In the genomic region with DNA sequence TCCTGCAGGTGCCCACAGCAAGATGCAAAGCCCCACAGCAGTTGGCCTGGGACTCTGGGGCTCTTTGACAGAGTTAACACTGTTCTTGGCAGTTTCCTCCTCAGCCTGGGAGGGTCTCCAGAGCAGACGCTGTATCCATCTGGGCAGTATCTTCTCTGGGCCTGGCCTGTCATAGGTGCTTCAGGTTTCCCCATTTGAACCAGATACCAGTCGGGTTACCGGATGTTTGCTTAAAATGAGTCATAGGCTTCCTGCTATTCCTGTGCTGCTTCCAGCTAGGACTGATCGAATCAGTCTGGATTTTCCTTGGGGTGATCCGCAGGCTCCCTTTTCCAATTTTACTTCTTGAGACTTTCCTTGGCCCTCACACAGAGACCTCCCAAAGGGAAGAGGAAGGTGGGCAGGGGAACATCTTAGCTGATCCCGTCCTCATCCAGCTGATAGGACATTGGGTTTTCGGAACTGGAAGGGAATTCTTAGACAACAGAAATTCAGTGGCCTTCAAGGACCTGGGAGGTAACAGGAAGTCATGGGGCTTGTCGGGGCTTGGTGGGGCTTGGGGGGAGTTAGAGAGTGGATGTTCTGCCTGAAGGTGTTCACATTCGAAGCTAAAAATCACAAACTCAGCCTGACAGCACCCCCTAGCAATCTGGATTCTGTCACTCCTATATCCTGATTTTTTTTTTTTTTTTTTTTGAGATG, we compare ENCODE assay signal across 1 cellular context.
TF ChIP-seq lines count a peak whose summit lies in the region.

No MANE protein-coding gene starts in this region.

TF ChIP-seq in HepG2, 621 proteins besides CTCF, POLR2A, EP300 and RAD21 (continued from another document and continues in another):
- TF ChIP-seq, protein P1, sequence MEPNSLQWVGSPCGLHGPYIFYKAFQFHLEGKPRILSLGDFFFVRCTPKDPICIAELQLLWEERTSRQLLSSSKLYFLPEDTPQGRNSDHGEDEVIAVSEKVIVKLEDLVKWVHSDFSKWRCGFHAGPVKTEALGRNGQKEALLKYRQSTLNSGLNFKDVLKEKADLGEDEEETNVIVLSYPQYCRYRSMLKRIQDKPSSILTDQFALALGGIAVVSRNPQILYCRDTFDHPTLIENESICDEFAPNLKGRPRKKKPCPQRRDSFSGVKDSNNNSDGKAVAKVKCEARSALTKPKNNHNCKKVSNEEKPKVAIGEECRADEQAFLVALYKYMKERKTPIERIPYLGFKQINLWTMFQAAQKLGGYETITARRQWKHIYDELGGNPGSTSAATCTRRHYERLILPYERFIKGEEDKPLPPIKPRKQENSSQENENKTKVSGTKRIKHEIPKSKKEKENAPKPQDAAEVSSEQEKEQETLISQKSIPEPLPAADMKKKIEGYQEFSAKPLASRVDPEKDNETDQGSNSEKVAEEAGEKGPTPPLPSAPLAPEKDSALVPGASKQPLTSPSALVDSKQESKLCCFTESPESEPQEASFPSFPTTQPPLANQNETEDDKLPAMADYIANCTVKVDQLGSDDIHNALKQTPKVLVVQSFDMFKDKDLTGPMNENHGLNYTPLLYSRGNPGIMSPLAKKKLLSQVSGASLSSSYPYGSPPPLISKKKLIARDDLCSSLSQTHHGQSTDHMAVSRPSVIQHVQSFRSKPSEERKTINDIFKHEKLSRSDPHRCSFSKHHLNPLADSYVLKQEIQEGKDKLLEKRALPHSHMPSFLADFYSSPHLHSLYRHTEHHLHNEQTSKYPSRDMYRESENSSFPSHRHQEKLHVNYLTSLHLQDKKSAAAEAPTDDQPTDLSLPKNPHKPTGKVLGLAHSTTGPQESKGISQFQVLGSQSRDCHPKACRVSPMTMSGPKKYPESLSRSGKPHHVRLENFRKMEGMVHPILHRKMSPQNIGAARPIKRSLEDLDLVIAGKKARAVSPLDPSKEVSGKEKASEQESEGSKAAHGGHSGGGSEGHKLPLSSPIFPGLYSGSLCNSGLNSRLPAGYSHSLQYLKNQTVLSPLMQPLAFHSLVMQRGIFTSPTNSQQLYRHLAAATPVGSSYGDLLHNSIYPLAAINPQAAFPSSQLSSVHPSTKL (CRISPR knock-in tag; IDR thresholded peaks at IDR 0.05): peak; percentile 78
- TF ChIP-seq ZNF251 (CRISPR knock-in tag; IDR thresholded peaks at IDR 0.05) (no peak), XRCC5 (optimal IDR thresholded peaks at IDR 0.05; ENCODE audit: low read length) (peak; percentile 77), SP140L (CRISPR knock-in tag; IDR thresholded peaks at IDR 0.05; ENCODE audit: borderline replicate concordance) (no peak), NR2F6 (IDR thresholded peaks at IDR 0.05) (no peak), NR2F6 (CRISPR knock-in tag; IDR thresholded peaks at IDR 0.05) (peak; percentile 48; the same call in 1 of the 2 replicates), KMT2A (CRISPR knock-in tag; IDR thresholded peaks at IDR 0.05) (no peak; the same call in 1 of the 2 replicates), ZSCAN30 (CRISPR knock-in tag; IDR thresholded peaks at IDR 0.05) (no peak), MXI1 (IDR thresholded peaks at IDR 0.05; ENCODE audit: borderline replicate concordance, low read depth, low read length) (0 out of 3 replicates have a peak, but pooled peaks have one; percentile 47), LCORL (IDR thresholded peaks at IDR 0.05) (no peak), LCORL (CRISPR knock-in tag; IDR thresholded peaks at IDR 0.05) (0 out of 2 replicates have a peak, but pooled peaks have one; percentile 21), ZNF460 (CRISPR knock-in tag; IDR thresholded peaks at IDR 0.05; ENCODE audit: borderline replicate concordance) (no peak), SNAPC2 (CRISPR knock-in tag; IDR thresholded peaks at IDR 0.05) (0 out of 2 replicates have a peak, but pooled peaks have one; percentile 23), ZNF616 (CRISPR knock-in tag; IDR thresholded peaks at IDR 0.05; ENCODE audit: low read depth) (no peak), ZEB1 (IDR thresholded peaks at IDR 0.05; ENCODE audit: insufficient replicate concordance, low read depth) (no peak), ZNF772 (CRISPR knock-in tag; IDR thresholded peaks at IDR 0.05) (no peak), GATA4 (IDR thresholded peaks at IDR 0.05; ENCODE audit: borderline replicate concordance, low read depth) (no peak), ZFP62 (CRISPR knock-in tag; IDR thresholded peaks at IDR 0.05) (no peak), ELF1 (CRISPR knock-in tag; IDR thresholded peaks at IDR 0.05) (peak; percentile 47; the same call in 1 of the 2 replicates), IRF2 (CRISPR knock-in tag; IDR thresholded peaks at IDR 0.05) (peak; percentile 45; the same call in 1 of the 2 replicates), GZF1 (CRISPR knock-in tag; IDR thresholded peaks at IDR 0.05) (no peak), HOXA3 (CRISPR knock-in tag; IDR thresholded peaks at IDR 0.05) (peak; percentile 51; the same call in 1 of the 2 replicates), ZSCAN20 (CRISPR knock-in tag; IDR thresholded peaks at IDR 0.05; ENCODE audit: borderline replicate concordance) (no peak), HDAC1 (CRISPR knock-in tag; IDR thresholded peaks at IDR 0.05) (peak; percentile 62; the same call in 1 of the 2 replicates), ZNF501 (CRISPR knock-in tag; IDR thresholded peaks at IDR 0.05) (0 out of 2 replicates have a peak, but pooled peaks have one; percentile 23), ZNF589 (CRISPR knock-in tag; conservative IDR thresholded peaks at IDR 0.05) (no peak), SUZ12 (IDR thresholded peaks at IDR 0.05; ENCODE audit: low read depth, low read length) (no peak), PAWR (CRISPR knock-in tag; IDR thresholded peaks at IDR 0.05; ENCODE audit: borderline replicate concordance) (no peak), SMYD3 (CRISPR knock-in tag; IDR thresholded peaks at IDR 0.05) (no peak), MBNL3 (CRISPR knock-in tag; conservative IDR thresholded peaks at IDR 0.05) (no peak), ZFYVE20 (CRISPR knock-in tag; IDR thresholded peaks at IDR 0.05; ENCODE audit: borderline replicate concordance, low read depth) (no peak), ZBTB8A (CRISPR knock-in tag; IDR thresholded peaks at IDR 0.05; ENCODE audit: borderline replicate concordance, low read depth) (no peak), ZFP36L2 (CRISPR knock-in tag; IDR thresholded peaks at IDR 0.05) (no peak), ZNF121 (CRISPR knock-in tag; IDR thresholded peaks at IDR 0.05) (no peak), TRIM24 (CRISPR knock-in tag; IDR thresholded peaks at IDR 0.05) (no peak), CEBPB (IDR thresholded peaks at IDR 0.05; ENCODE audit: borderline replicate concordance, low read depth, low read length) (no peak), HNRNPL (IDR thresholded peaks at IDR 0.05; ENCODE audit: low read depth, low read length) (no peak), ZNF431 (CRISPR knock-in tag; IDR thresholded peaks at IDR 0.05; ENCODE audit: borderline replicate concordance, low read depth) (no peak), XBP1 (CRISPR knock-in tag; IDR thresholded peaks at IDR 0.05) (no peak), NCOR1 (IDR thresholded peaks at IDR 0.05; ENCODE audit: borderline replicate concordance, low read length) (no peak), ZBTB7A (CRISPR knock-in tag; IDR thresholded peaks at IDR 0.05) (no peak), SP5 (CRISPR knock-in tag; IDR thresholded peaks at IDR 0.05; ENCODE audit: borderline replicate concordance, low read depth) (no peak), ZNF839 (CRISPR knock-in tag; IDR thresholded peaks at IDR 0.05; ENCODE audit: borderline replicate concordance) (no peak), ZNF569 (CRISPR knock-in tag; IDR thresholded peaks at IDR 0.05; ENCODE audit: borderline replicate concordance) (no peak), MTF2 (CRISPR knock-in tag; IDR thresholded peaks at IDR 0.05; ENCODE audit: borderline replicate concordance) (no peak), PRMT3 (CRISPR knock-in tag; IDR thresholded peaks at IDR 0.05; ENCODE audit: borderline replicate concordance, low read depth) (no peak), HOXD1 (CRISPR knock-in tag; IDR thresholded peaks at IDR 0.05) (no peak)
- TF ChIP-seq, protein P2, sequence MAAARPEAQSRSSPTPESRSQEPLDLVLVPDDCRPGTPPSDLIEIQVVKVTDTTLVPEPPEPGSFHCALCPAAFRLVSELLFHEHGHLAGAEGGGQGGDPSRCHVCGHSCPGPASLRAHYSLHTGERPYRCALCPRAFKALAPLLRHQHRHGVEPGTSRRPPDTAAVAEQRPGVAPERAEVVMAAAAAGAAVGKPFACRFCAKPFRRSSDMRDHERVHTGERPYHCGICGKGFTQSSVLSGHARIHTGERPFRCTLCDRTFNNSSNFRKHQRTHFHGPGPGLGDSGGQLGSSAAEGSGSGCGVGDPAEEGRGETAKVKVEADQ (CRISPR knock-in tag; IDR thresholded peaks at IDR 0.05; ENCODE audit: borderline replicate concordance): no peak
- TF ChIP-seq, protein P3, sequence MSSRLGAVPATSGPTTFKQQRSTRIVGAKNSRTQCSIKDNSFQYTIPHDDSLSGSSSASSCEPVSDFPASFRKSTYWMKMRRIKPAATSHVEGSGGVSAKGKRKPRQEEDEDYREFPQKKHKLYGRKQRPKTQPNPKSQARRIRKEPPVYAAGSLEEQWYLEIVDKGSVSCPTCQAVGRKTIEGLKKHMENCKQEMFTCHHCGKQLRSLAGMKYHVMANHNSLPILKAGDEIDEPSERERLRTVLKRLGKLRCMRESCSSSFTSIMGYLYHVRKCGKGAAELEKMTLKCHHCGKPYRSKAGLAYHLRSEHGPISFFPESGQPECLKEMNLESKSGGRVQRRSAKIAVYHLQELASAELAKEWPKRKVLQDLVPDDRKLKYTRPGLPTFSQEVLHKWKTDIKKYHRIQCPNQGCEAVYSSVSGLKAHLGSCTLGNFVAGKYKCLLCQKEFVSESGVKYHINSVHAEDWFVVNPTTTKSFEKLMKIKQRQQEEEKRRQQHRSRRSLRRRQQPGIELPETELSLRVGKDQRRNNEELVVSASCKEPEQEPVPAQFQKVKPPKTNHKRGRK (CRISPR knock-in tag; IDR thresholded peaks at IDR 0.05): no peak
- TF ChIP-seq, protein P4, sequence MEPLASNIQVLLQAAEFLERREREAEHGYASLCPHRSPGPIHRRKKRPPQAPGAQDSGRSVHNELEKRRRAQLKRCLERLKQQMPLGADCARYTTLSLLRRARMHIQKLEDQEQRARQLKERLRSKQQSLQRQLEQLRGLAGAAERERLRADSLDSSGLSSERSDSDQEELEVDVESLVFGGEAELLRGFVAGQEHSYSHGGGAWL (CRISPR knock-in tag; IDR thresholded peaks at IDR 0.05): no peak
- TF ChIP-seq, protein P5, sequence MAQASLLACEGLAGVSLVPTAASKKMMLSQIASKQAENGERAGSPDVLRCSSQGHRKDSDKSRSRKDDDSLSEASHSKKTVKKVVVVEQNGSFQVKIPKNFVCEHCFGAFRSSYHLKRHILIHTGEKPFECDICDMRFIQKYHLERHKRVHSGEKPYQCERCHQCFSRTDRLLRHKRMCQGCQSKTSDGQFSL (CRISPR knock-in tag; IDR thresholded peaks at IDR 0.05): no peak
- TF ChIP-seq, protein P6, sequence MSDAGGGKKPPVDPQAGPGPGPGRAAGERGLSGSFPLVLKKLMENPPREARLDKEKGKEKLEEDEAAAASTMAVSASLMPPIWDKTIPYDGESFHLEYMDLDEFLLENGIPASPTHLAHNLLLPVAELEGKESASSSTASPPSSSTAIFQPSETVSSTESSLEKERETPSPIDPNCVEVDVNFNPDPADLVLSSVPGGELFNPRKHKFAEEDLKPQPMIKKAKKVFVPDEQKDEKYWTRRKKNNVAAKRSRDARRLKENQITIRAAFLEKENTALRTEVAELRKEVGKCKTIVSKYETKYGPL (CRISPR knock-in tag; IDR thresholded peaks at IDR 0.05): no peak
- TF ChIP-seq, protein P7, sequence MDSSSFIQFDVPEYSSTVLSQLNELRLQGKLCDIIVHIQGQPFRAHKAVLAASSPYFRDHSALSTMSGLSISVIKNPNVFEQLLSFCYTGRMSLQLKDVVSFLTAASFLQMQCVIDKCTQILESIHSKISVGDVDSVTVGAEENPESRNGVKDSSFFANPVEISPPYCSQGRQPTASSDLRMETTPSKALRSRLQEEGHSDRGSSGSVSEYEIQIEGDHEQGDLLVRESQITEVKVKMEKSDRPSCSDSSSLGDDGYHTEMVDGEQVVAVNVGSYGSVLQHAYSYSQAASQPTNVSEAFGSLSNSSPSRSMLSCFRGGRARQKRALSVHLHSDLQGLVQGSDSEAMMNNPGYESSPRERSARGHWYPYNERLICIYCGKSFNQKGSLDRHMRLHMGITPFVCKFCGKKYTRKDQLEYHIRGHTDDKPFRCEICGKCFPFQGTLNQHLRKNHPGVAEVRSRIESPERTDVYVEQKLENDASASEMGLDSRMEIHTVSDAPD (CRISPR knock-in tag; IDR thresholded peaks at IDR 0.05): 0 out of 2 replicates have a peak, but pooled peaks have one; percentile 36
- TF ChIP-seq, protein P8, sequence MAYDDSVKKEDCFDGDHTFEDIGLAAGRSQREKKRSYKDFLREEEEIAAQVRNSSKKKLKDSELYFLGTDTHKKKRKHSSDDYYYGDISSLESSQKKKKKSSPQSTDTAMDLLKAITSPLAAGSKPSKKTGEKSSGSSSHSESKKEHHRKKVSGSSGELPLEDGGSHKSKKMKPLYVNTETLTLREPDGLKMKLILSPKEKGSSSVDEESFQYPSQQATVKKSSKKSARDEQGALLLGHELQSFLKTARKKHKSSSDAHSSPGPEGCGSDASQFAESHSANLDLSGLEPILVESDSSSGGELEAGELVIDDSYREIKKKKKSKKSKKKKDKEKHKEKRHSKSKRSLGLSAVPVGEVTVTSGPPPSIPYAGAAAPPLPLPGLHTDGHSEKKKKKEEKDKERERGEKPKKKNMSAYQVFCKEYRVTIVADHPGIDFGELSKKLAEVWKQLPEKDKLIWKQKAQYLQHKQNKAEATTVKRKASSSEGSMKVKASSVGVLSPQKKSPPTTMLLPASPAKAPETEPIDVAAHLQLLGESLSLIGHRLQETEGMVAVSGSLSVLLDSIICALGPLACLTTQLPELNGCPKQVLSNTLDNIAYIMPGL (CRISPR knock-in tag; IDR thresholded peaks at IDR 0.05; ENCODE audit: borderline replicate concordance in 1 of 2, low read depth in 1 of 2): 0 out of 4 replicates have a peak, but pooled peaks of 1 of the 2 experiments have one; percentile 27
- TF ChIP-seq, protein P9, sequence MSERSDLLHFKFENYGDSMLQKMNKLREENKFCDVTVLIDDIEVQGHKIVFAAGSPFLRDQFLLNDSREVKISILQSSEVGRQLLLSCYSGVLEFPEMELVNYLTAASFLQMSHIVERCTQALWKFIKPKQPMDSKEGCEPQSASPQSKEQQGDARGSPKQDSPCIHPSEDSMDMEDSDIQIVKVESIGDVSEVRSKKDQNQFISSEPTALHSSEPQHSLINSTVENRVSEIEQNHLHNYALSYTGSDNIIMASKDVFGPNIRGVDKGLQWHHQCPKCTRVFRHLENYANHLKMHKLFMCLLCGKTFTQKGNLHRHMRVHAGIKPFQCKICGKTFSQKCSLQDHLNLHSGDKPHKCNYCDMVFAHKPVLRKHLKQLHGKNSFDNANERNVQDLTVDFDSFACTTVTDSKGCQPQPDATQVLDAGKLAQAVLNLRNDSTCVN (CRISPR knock-in tag; IDR thresholded peaks at IDR 0.05; ENCODE audit: borderline replicate concordance): peak; percentile 67; the same call in 1 of the 2 replicates
- TF ChIP-seq, protein P10, sequence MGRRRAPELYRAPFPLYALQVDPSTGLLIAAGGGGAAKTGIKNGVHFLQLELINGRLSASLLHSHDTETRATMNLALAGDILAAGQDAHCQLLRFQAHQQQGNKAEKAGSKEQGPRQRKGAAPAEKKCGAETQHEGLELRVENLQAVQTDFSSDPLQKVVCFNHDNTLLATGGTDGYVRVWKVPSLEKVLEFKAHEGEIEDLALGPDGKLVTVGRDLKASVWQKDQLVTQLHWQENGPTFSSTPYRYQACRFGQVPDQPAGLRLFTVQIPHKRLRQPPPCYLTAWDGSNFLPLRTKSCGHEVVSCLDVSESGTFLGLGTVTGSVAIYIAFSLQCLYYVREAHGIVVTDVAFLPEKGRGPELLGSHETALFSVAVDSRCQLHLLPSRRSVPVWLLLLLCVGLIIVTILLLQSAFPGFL (CRISPR knock-in tag; IDR thresholded peaks at IDR 0.05): no peak
